Comparison of ENCODE assay signal across 8 cellular contexts in the genomic region with DNA sequence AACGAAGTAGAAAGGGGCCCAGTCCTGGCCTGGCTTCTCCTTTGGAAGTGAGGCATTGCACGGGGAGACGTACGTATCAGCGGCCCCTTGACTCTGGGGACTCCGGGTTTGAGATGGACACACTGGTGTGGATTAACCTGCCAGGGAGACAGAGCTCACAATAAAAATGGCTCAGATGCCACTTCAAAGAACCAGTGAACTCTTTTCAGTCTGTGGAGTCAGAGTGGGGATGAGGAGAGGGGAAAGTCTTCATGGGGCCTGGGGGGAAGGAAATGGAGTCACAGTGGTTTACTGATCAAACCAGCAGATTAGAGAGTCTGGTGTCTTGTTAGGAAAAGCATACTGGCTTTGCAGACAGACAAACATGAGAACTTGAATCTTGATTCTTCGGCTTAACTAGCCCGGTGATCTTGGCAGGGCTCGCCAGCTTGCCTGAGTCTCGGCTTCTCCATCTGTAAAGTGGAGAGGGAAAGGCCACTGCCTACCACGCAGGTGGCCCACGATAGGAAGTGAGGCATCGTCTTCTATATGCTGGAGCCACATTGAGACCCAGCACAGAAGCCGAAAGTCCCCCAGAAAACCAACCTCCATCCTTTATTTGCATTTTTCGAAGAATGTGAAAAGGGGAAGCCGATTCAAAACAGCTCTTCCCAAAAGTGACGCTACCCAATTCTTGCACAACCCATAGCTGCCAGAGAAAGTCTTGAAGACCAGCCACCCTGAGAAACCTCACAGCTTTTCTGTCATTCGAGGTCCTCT.
DNase-seq lines count a peak whose midpoint lies in the region; ATAC-seq and TF ChIP-seq lines count a peak whose summit lies in the region.

A gene with protein sequence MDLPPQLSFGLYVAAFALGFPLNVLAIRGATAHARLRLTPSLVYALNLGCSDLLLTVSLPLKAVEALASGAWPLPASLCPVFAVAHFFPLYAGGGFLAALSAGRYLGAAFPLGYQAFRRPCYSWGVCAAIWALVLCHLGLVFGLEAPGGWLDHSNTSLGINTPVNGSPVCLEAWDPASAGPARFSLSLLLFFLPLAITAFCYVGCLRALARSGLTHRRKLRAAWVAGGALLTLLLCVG (N-terminal part only) (plus strand): TSS at position 732 of the 759 bp plus-strand sequence. CDS start 3,650 bp downstream, outside the sequence.

- DNase-seq in SIG-M5 treated with dmso at 0.1 percent for 504 hours (lab: John Stamatoyannopoulos, UW; ENCODE audit: unreplicated experiment) (peak; percentile 82), erythroblast (lab: John Stamatoyannopoulos, UW) (no peak), dedifferentiated amniotic fluid mesenchymal stem cell (ENCODE audit: extremely low spot score) (no peak), NCI-H345 (lab: John Stamatoyannopoulos, UW) (no peak)
- DNase-seq in effector memory CD8-positive, alpha-beta T cell = peak in 2 of 3 experiments; percentile 20 to 30
- peak; percentile 22 for DNase-seq in stimulated activated CD8-positive, alpha-beta memory T cell treated with anti-CD3 and anti-CD28 coated beads, Interleukin-4, amount 100 ng/mL, for 24 hours (ENCODE audit: low read depth)

- H3K36me3 Mint-ChIP-seq in effector memory CD8-positive, alpha-beta T cell (ENCODE audit: insufficient read depth) = peaks cover 22% of the 10 kb centered on the region

- no peak for TF ChIP-seq POLR2A in erythroblast (IDR thresholded peaks at IDR 0.05; ENCODE audit: low read length)

- H3K9me3 Mint-ChIP-seq in effector memory CD8-positive, alpha-beta T cell = no peaks in the 10 kb centered on the region

- peaks cover 22 to 57% of the 10 kb centered on the region in 2 donors for H3K27me3 Mint-ChIP-seq in effector memory CD8-positive, alpha-beta T cell

- peak within 1 kb of the TSS; percentile 57 to 89 for H3K27ac Mint-ChIP-seq in effector memory CD8-positive, alpha-beta T cell

- peaks cover 18 to 23% of the 10 kb centered on the region in 2 donors for H3K4me1 Mint-ChIP-seq in effector memory CD8-positive, alpha-beta T cell (ENCODE audit: low read depth in 2 of 2)

- H3K4me3 Mint-ChIP-seq in effector memory CD8-positive, alpha-beta T cell = peak within 1 kb of the TSS; percentile 47 to 69

- peak; percentile 45 for ATAC-seq in GM18868 (IDR thresholded peaks at IDR 0.05; ENCODE audit: unreplicated experiment)
- peak; percentile 61 for ATAC-seq in HG02798 (IDR thresholded peaks at IDR 0.05; ENCODE audit: poor library complexity, unreplicated experiment)
- ATAC-seq in effector memory CD8-positive, alpha-beta T cell (replicated peaks) = peak; percentile 68

Comparison
In these comparisons a context has a peak if more than half of its experiments do, and no peak if none do; other contexts are left out.
1. DNase-seq: peak in SIG-M5 treated with dmso at 0.1 percent for 504 hours (single experiment), effector memory CD8-positive, alpha-beta T cell (2 of 3) and stimulated activated CD8-positive, alpha-beta memory T cell treated with anti-CD3 and anti-CD28 coated beads, Interleukin-4, amount 100 ng/mL, for 24 hours (single experiment); none in erythroblast (0 of 2), dedifferentiated amniotic fluid mesenchymal stem cell (single experiment) and NCI-H345 (single experiment).
2. Peak in every context shown above with its lines, with median percentiles within 50 percentile points of each other: ATAC-seq.